Comparison of ENCODE assay signal across 11 cellular contexts in genomic region chr15:67136802-67137201, GRCh38.
DNase-seq lines count a peak whose midpoint lies in the region; ATAC-seq and TF ChIP-seq lines count a peak whose summit lies in the region.
"Had no signal": no experiment of that assay in that cellular context is flagged by ENCODE, and none has a peak within 500 bp of the region (broad histone marks: within the 10 kb centered on the region; RNA-seq: fewer than 3 reads in every experiment).

No MANE protein-coding gene starts in this region.

- H3K4me2 ChIP-seq in GM23248 (ENCODE audit: unreplicated experiment): peak overlapping the region; percentile 80
- peak overlapping the region; percentile 30 for H3K4me2 ChIP-seq in fibroblast of lung (ENCODE audit: extremely low read depth, insufficient read depth, low read length)

- H3K4me3 ChIP-seq in GM23248: no peak overlapping the region
- H3K4me3 ChIP-seq in fibroblast of lung (replicated peaks in 1 of 4; ENCODE audit: control extremely low read depth in 1 of 4, insufficient read depth in 1 of 4, low read depth in 3 of 4, low read length in 4 of 4): no peak overlapping the region

- H3K9me2 ChIP-seq in GM23248 (ENCODE audit: insufficient read depth): no peaks in the 10 kb centered on the region

- 93 to 99% methylated on average over 3 of the region's 3 CpGs for WGBS in GM23248 (ENCODE audit: low coverage in 1 of 2, low lambda C conversion rate in 2 of 2, missing lambda C conversion rate in 2 of 2), 2 experiments

- in situ Hi-C loops in GM23248 (cut with MboI): no loop called here

- H2AFZ ChIP-seq in GM23248 (no peak overlapping the region), fibroblast of lung (ENCODE audit: low read length) (no peak overlapping the region)

- no peak for ATAC-seq in T-helper 17 cell
- no peak for ATAC-seq in stimulated activated effector memory CD8-positive, alpha-beta T cell treated with anti-CD3 and anti-CD28 coated beads, Interleukin-12 subunit alpha, Interleukin-12 subunit beta, amount 100 ng/mL, for 72 hours
- no peak for ATAC-seq in HG03175 (IDR thresholded peaks at IDR 0.05; ENCODE audit: unreplicated experiment)

- no peaks in the 10 kb centered on the region for H3K27me3 ChIP-seq in GM23248 (replicated peaks; ENCODE audit: insufficient read depth)
- H3K27me3 ChIP-seq in fibroblast of lung (ENCODE audit: control insufficient read depth, insufficient read depth, low read length): no peaks in the 10 kb centered on the region

- H3K79me2 ChIP-seq in GM23248 (ENCODE audit: insufficient read depth) (peaks cover 100% of the 10 kb centered on the region), fibroblast of lung (ENCODE audit: control insufficient read depth, insufficient read depth, low read length) (peaks cover 96% of the 10 kb centered on the region)

- peaks cover 72% of the 10 kb centered on the region for H3K4me1 Mint-ChIP-seq in T-helper 17 cell
- H3K4me1 Mint-ChIP-seq in stimulated activated effector memory CD8-positive, alpha-beta T cell treated with anti-CD3 and anti-CD28 coated beads, Interleukin-12 subunit alpha, Interleukin-12 subunit beta, amount 100 ng/mL, for 72 hours: peaks cover 93% of the 10 kb centered on the region

- H3K36me3 Mint-ChIP-seq in T-helper 17 cell (ENCODE audit: low read depth): no peaks in the 10 kb centered on the region
- H3K36me3 Mint-ChIP-seq in stimulated activated effector memory CD8-positive, alpha-beta T cell treated with anti-CD3 and anti-CD28 coated beads, Interleukin-12 subunit alpha, Interleukin-12 subunit beta, amount 100 ng/mL, for 72 hours: peaks cover 31% of the 10 kb centered on the region

- DNase-seq in GM23248 (no peak), T-helper 17 cell (no peak), fibroblast of lung (ENCODE audit: low read depth in 2 of 2) (no peak), C1 segment of cervical spinal cord (lab: John Stamatoyannopoulos, UW) (no peak), NCI-H2196 treated with DMSO at 0.1 percent for 48 hours (lab: John Stamatoyannopoulos, UW; ENCODE audit: unreplicated experiment) (no peak)
- DNase-seq in stimulated activated effector memory CD8-positive, alpha-beta T cell treated with anti-CD3 and anti-CD28 coated beads, Interleukin-12 subunit alpha, Interleukin-12 subunit beta, amount 100 ng/mL, for 72 hours (ENCODE audit: low spot score in 2 of 2): no peak
- DNase-seq: activated gamma-delta T cell treated with Interleukin-2 at 50 U/mL for 16 hours, cortex of kidney, glutamatergic neuron had no signal

- no peaks in the 10 kb centered on the region for H3K27me3 Mint-ChIP-seq in T-helper 17 cell
- H3K27me3 Mint-ChIP-seq: progenitor cell of endocrine pancreas had no signal

- H3K4me1 ChIP-seq in GM23248 (ENCODE audit: insufficient read depth) (peaks cover 67% of the 10 kb centered on the region), fibroblast of lung (ENCODE audit: control insufficient read depth, extremely low read depth, insufficient read depth, low read length) (peaks cover 80% of the 10 kb centered on the region)

- H3F3A ChIP-seq in GM23248 (ENCODE audit: insufficient read depth): peaks cover 29% of the 10 kb centered on the region; the same call in 1 of the 2 replicates

- H3K9me3 ChIP-seq in GM23248 (ENCODE audit: low read depth): no peaks in the 10 kb centered on the region
- no peaks in the 10 kb centered on the region for H3K9me3 ChIP-seq in T-helper 17 cell (ENCODE audit: control insufficient read depth, low read length, poor library complexity, severe bottlenecking)
- H3K9me3 ChIP-seq in fibroblast of lung (ENCODE audit: control insufficient read depth, insufficient read depth, low read depth, low read length): no peaks in the 10 kb centered on the region

- no peaks in the 10 kb centered on the region for H3K9me3 Mint-ChIP-seq in stimulated activated effector memory CD8-positive, alpha-beta T cell treated with anti-CD3 and anti-CD28 coated beads, Interleukin-12 subunit alpha, Interleukin-12 subunit beta, amount 100 ng/mL, for 72 hours

- peak overlapping the region; percentile 100 for H3K27ac Mint-ChIP-seq in T-helper 17 cell
- peak overlapping the region; percentile 99 for H3K27ac Mint-ChIP-seq in stimulated activated effector memory CD8-positive, alpha-beta T cell treated with anti-CD3 and anti-CD28 coated beads, Interleukin-12 subunit alpha, Interleukin-12 subunit beta, amount 100 ng/mL, for 72 hours
- H3K27ac Mint-ChIP-seq: progenitor cell of endocrine pancreas had no signal

- no peak for TF ChIP-seq CTCF in fibroblast of lung (conservative IDR thresholded peaks at IDR 0.05 in 1 of 2, IDR thresholded peaks at IDR 0.05 in 1 of 2; ENCODE audit: low read depth in 1 of 2, low read length in 2 of 2)

- no peaks in the 10 kb centered on the region for H3K36me3 ChIP-seq in GM23248 (ENCODE audit: low read depth)
- H3K36me3 ChIP-seq in fibroblast of lung (ENCODE audit: control insufficient read depth, insufficient read depth, low read length): peaks cover 8% of the 10 kb centered on the region

- peak overlapping the region; percentile 80 for H3K4me3 Mint-ChIP-seq in T-helper 17 cell
- peak overlapping the region; percentile 96 for H3K4me3 Mint-ChIP-seq in stimulated activated effector memory CD8-positive, alpha-beta T cell treated with anti-CD3 and anti-CD28 coated beads, Interleukin-12 subunit alpha, Interleukin-12 subunit beta, amount 100 ng/mL, for 72 hours

- H4K20me1 ChIP-seq in GM23248 (ENCODE audit: insufficient read depth) (no peaks in the 10 kb centered on the region), fibroblast of lung (ENCODE audit: control insufficient read depth, extremely low read depth, insufficient read depth, low read length) (no peaks in the 10 kb centered on the region)

- H3K27ac ChIP-seq in GM23248 (peak overlapping the region; percentile 54; the same call in 1 of the 2 replicates), fibroblast of lung (ENCODE audit: insufficient read depth, low read length) (peak overlapping the region; percentile 85)

- H3K9ac ChIP-seq in GM23248: no peak overlapping the region
- H3K9ac ChIP-seq in fibroblast of lung (ENCODE audit: insufficient read depth, low read length): no peak overlapping the region
